10 cellular contexts compared by ENCODE assay signal in the genomic region with DNA sequence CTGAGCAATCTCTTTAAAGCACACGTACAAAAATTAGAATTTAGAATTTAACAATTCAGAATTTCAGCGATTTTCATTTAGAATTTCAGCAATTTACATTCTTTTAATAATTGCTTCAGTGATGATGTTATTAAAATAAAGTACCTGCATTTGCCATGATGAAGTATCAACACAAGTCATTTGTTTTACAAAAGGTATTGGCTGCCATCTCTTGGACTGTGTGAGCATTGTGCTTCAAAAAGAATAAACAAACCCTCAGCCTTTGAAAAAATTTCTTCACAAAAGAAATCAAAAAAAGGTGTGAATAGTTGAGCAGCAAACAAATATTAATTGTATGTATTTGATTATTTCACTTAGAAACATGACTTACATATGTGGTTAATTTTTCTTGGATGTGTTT. TPM values are rescaled to one million over a fixed set of nuclear protein-coding genes. Genes with fewer than 3 reads are reported as not detected.
A peak's percentile ranks its signal among the peaks of the same experiment; 100 is the strongest.
DNase-seq lines count a peak whose midpoint lies in the region; ATAC-seq and TF ChIP-seq lines count a peak whose summit lies in the region.
"Had no signal": no experiment of that assay in that cellular context is flagged by ENCODE, and none has a peak within 500 bp of the region (broad histone marks: within the 10 kb centered on the region; RNA-seq: fewer than 3 reads in every experiment).

No MANE protein-coding gene starts in this region.

- H3K4me3 ChIP-seq in LNCaP clone FGC (ENCODE audit: low read depth, low read length), result no peak overlapping the region

- H3K27ac Mint-ChIP-seq in activated T-helper 17 cell treated with anti-CD3 and anti-CD28 coated beads, Interleukin-2, amount 50 U/mL, for 72 hours, result no peak overlapping the region

- H3K9me3 Mint-ChIP-seq in activated T-helper 17 cell treated with anti-CD3 and anti-CD28 coated beads, Interleukin-2, amount 50 U/mL, for 72 hours, result no peaks in the 10 kb centered on the region

- H3K4me1 Mint-ChIP-seq in activated T-helper 17 cell treated with anti-CD3 and anti-CD28 coated beads, Interleukin-2, amount 50 U/mL, for 72 hours, result no peaks in the 10 kb centered on the region

- no peak overlapping the region for H3K4me3 Mint-ChIP-seq in activated T-helper 17 cell treated with anti-CD3 and anti-CD28 coated beads, Interleukin-2, amount 50 U/mL, for 72 hours

- peak; percentile 57 for TF ChIP-seq CTCF in LNCaP clone FGC (IDR thresholded peaks at IDR 0.05; ENCODE audit: control insufficient read depth, extremely low read depth, insufficient read depth)
- peak; percentile 77 for TF ChIP-seq CTCF in VCaP (conservative IDR thresholded peaks at IDR 0.05)

- H3K27me3 Mint-ChIP-seq in activated T-helper 17 cell treated with anti-CD3 and anti-CD28 coated beads, Interleukin-2, amount 50 U/mL, for 72 hours, result no peaks in the 10 kb centered on the region

- no peak overlapping the region for H3K27ac ChIP-seq in VCaP
- H3K27ac ChIP-seq: neutrophil had no signal

- DNase-seq in EH (ENCODE audit: low read depth) (peak; percentile 3), LNCaP clone FGC (ENCODE audit: low read depth) (peak; percentile 21), left kidney (ENCODE audit: low read depth, low spot score) (peak; percentile 28)
- DNase-seq in activated CD4-positive, alpha-beta T cell treated with anti-CD3 and anti-CD28 coated beads for 48 hours, result no peak
- DNase-seq: activated naive CD4-positive, alpha-beta T cell treated with anti-CD3 and anti-CD28 coated beads, Interleukin-2, amount 50 U/mL, for 16 hours had no signal

- peaks cover 9% of the 10 kb centered on the region for H3K36me3 Mint-ChIP-seq in activated T-helper 17 cell treated with anti-CD3 and anti-CD28 coated beads, Interleukin-2, amount 50 U/mL, for 72 hours (ENCODE audit: low read depth)

- ATAC-seq in GM18907 (IDR thresholded peaks at IDR 0.05; ENCODE audit: unreplicated experiment) (no peak), HG03135 (IDR thresholded peaks at IDR 0.05; ENCODE audit: unreplicated experiment) (no peak)
- no peak for ATAC-seq in activated T-helper 17 cell treated with anti-CD3 and anti-CD28 coated beads, Interleukin-2, amount 50 U/mL, for 72 hours (replicated peaks)

RNA-seq across cellular contexts. Expression of a gene that starts 27.1 kb away (rescaled TPM):
- 10 to 100 TPM; 54.4 to 82.0 TPM for total RNA-seq in activated T-helper 17 cell treated with anti-CD3 and anti-CD28 coated beads, Interleukin-2, amount 50 U/mL, for 72 hours
